In genomic region chr17:72345083-72345482, GRCh38 we compare ENCODE assay signal across 25 cellular contexts.
"Had no signal": no experiment of that assay in that cellular context is flagged by ENCODE, and none has a peak within 500 bp of the region (broad histone marks: within the 10 kb centered on the region; RNA-seq: fewer than 3 reads in every experiment).

No MANE protein-coding gene starts in this region.

- H3K4me3 Mint-ChIP-seq: activated CD4-positive, alpha-beta memory T cell treated with anti-CD3 and anti-CD28 coated beads for 36 hours; activated CD4-positive, alpha-beta T cell treated with anti-CD3 and anti-CD28 coated beads, Interleukin-2, amount 10 ng/mL, durations not matched to agents 7 days and 5 days; activated naive CD4-positive, alpha-beta T cell treated with anti-CD3 and anti-CD28 coated beads for 36 hours; activated naive CD8-positive, alpha-beta T cell; activated T-cell treated with anti-CD3 and anti-CD28 coated beads, Interleukin-2, amount 50 U/mL, for 4 hours had no signal

- H3K9me3 ChIP-seq: adrenal gland, body of pancreas, MG63 had no signal

- H3K4me3 ChIP-seq: adrenal gland, body of pancreas, MG63, SK-N-MC had no signal

- H3K27me3 Mint-ChIP-seq: activated CD4-positive, alpha-beta T cell treated with anti-CD3 and anti-CD28 coated beads, Interleukin-2, amount 10 ng/mL, durations not matched to agents 7 days and 5 days; activated naive CD8-positive, alpha-beta T cell had no signal

- DNase-seq: activated CD4-positive, alpha-beta memory T cell treated with anti-CD3 and anti-CD28 coated beads for 36 hours; activated CD4-positive, alpha-beta T cell treated with anti-CD3 and anti-CD28 coated beads, Interleukin-2, amount 10 ng/mL, durations not matched to agents 7 days and 5 days; activated CD4-positive, CD25-positive, alpha-beta regulatory T cell; activated CD8-positive, alpha-beta memory T cell treated with anti-CD3 and anti-CD28 coated beads for 24 hours; activated effector memory CD4-positive, alpha-beta T cell treated with anti-CD3 and anti-CD28 coated beads, Interleukin-2, amount 50 U/mL, for 16 hours; activated naive CD4-positive, alpha-beta T cell treated with anti-CD3 and anti-CD28 coated beads for 36 hours; activated T-cell treated with anti-CD3 and anti-CD28 coated beads, Interleukin-2, amount 50 U/mL, for 4 hours; adrenal gland; anterior cingulate cortex; central memory CD4-positive, alpha-beta T cell; MG63; NCI-H1105; NCI-H1436; NCI-H1694 treated with DMSO at 0.1 percent for 48 hours; NCI-H2029 treated with DMSO at 0.1 percent for 48 hours; NCI-H446; NCI-H524; NCI-H748 treated with DMSO at 0.1 percent for 48 hours; RPMI8226; T-helper 1 cell had no signal

- H3K27me3 ChIP-seq: body of pancreas, MG63 had no signal

- H3K9me3 Mint-ChIP-seq: activated CD4-positive, alpha-beta memory T cell treated with anti-CD3 and anti-CD28 coated beads for 36 hours; activated CD4-positive, alpha-beta T cell treated with anti-CD3 and anti-CD28 coated beads, Interleukin-2, amount 10 ng/mL, durations not matched to agents 7 days and 5 days had no signal

- H3K36me3 Mint-ChIP-seq: activated CD4-positive, alpha-beta memory T cell treated with anti-CD3 and anti-CD28 coated beads for 36 hours; activated naive CD8-positive, alpha-beta T cell had no signal

- H3K4me1 ChIP-seq: adrenal gland had no signal

- H3K27ac Mint-ChIP-seq: activated CD4-positive, alpha-beta memory T cell treated with anti-CD3 and anti-CD28 coated beads for 36 hours; activated CD4-positive, alpha-beta T cell treated with anti-CD3 and anti-CD28 coated beads, Interleukin-2, amount 10 ng/mL, durations not matched to agents 7 days and 5 days; activated naive CD4-positive, alpha-beta T cell treated with anti-CD3 and anti-CD28 coated beads for 36 hours; activated naive CD8-positive, alpha-beta T cell had no signal

- H3K36me3 ChIP-seq: adrenal gland, MG63 had no signal

- FAIRE-seq: bronchial epithelial cell had no signal

- H3K27ac ChIP-seq: adrenal gland, body of pancreas, SK-N-MC, VCaP had no signal

- H3K4me1 Mint-ChIP-seq: activated CD4-positive, alpha-beta T cell treated with anti-CD3 and anti-CD28 coated beads, Interleukin-2, amount 10 ng/mL, durations not matched to agents 7 days and 5 days had no signal
